In genomic region chr1:235127203-235127602, GRCh38 we compare ENCODE assay signal across 8 cellular contexts. TPM values are rescaled to one million over a fixed set of nuclear protein-coding genes. Genes with fewer than 3 reads are reported as not detected.
A peak's percentile ranks its signal among the peaks of the same experiment; 100 is the strongest.
DNase-seq lines count a peak whose midpoint lies in the region; ATAC-seq and TF ChIP-seq lines count a peak whose summit lies in the region.

No MANE protein-coding gene starts in this region.

- TF ChIP-seq CTCF in GM12865 (IDR thresholded peaks at IDR 0.05; ENCODE audit: insufficient read depth, low read depth, low read length, missing control alignments) (no peak), Panc1 (IDR thresholded peaks at IDR 0.05) (no peak)

- H3K9me3 ChIP-seq in Panc1 (ENCODE audit: control insufficient read depth, insufficient read depth, low read depth, low read length) (no peaks in the 10 kb centered on the region), esophagus (ENCODE audit: control insufficient read depth in 2 of 2, insufficient read depth in 1 of 2, low read depth in 1 of 2, low read length in 1 of 2) (no peaks in the 10 kb centered on the region), trophoblast cell (ENCODE audit: insufficient read depth, low read depth, low read length) (peaks cover 1% of the 10 kb centered on the region)

- CTCF ChIA-PET in Panc1 (lab: Charles Lee): no interaction called here

- H3K9ac ChIP-seq in trophoblast cell (ENCODE audit: low read length): no peak overlapping the region

- WGBS in esophagus, 2 donors: 19 to 21% methylated on average over 4 of the region's 4 CpGs
- WGBS in trophoblast cell (ENCODE audit: extremely low coverage, insufficient coverage, insufficient read length): no CpG with 5 or more reads among the region's 4 CpGs

- in situ Hi-C loops in Panc1 (cut with HindIII; ENCODE audit: low pct_unique_long_range_greater_than_20kb, low sequenced_read_pairs): no loop called here

- H3K4me1 ChIP-seq in Panc1 (ENCODE audit: control insufficient read depth, insufficient read depth, low read length) (peaks cover 12% of the 10 kb centered on the region), esophagus (ENCODE audit: control insufficient read depth in 2 of 2, insufficient read depth in 2 of 2, low read length in 1 of 2) (no peaks in the 10 kb centered on the region), trophoblast cell (ENCODE audit: control insufficient read depth in 1 of 2, insufficient read depth in 2 of 2, low read length in 2 of 2) (peaks cover 2 to 7% of the 10 kb centered on the region in 2 experiments)

- H3K36me3 ChIP-seq in Panc1 (ENCODE audit: control insufficient read depth, insufficient read depth, low read length) (peaks cover 17% of the 10 kb centered on the region), esophagus (ENCODE audit: control insufficient read depth in 2 of 2, insufficient read depth in 2 of 2, low read length in 1 of 2) (no peaks in the 10 kb centered on the region), trophoblast cell (ENCODE audit: control insufficient read depth in 1 of 2, insufficient read depth in 2 of 2, low read length in 2 of 2) (peaks cover 12% of the 10 kb centered on the region in 2 experiments)

- BruUV-seq in Panc1 (replicated peaks; lab: Mats Ljungman, UMichigan): TSS peak; percentile 75

- H2AK5ac ChIP-seq in trophoblast cell (ENCODE audit: low read length): no peak overlapping the region

- no peak overlapping the region for H4K12ac ChIP-seq in trophoblast cell (ENCODE audit: low read depth, low read length)

- H3K4me3 ChIP-seq in GM12865 (ENCODE audit: low read depth, low read length) (peak overlapping the region; percentile 87), Panc1 (ENCODE audit: low read depth in 2 of 2, low read length in 2 of 2) (peak overlapping the region; percentile 95 to 97), esophagus (ENCODE audit: low read depth in 1 of 2, low read length in 2 of 2) (peak overlapping the region; percentile 5 to 84), trophoblast cell (ENCODE audit: low read depth, low read length) (no peak overlapping the region)

- H3K14ac ChIP-seq in trophoblast cell (ENCODE audit: low read length): no peak overlapping the region

- peak overlapping the region; percentile 63 for H3K4me2 ChIP-seq in trophoblast cell (ENCODE audit: low read length)

- DNase-seq in GM12865 (ENCODE audit: low read depth) (no peak), Panc1 (ENCODE audit: low read depth, low spot score) (no peak), trophoblast cell (no peak), NCI-H1417 treated with DMSO at 0.1 percent for 48 hours (lab: John Stamatoyannopoulos, UW) (no peak), 8988T (no peak)

- peak overlapping the region; percentile 95 for H3K4ac ChIP-seq in trophoblast cell (ENCODE audit: low read depth, low read length)

- H3K27me3 ChIP-seq in Panc1 (ENCODE audit: control insufficient read depth, insufficient read depth, low read length): no peaks in the 10 kb centered on the region
- no peaks in the 10 kb centered on the region for H3K27me3 ChIP-seq in esophagus (ENCODE audit: control insufficient read depth in 1 of 2, insufficient read depth in 2 of 2, low read length in 2 of 2)
- H3K27me3 ChIP-seq in trophoblast cell (ENCODE audit: insufficient read depth, low read length): no peaks in the 10 kb centered on the region

- H3K79me1 ChIP-seq in trophoblast cell (ENCODE audit: low read length): peaks cover 5% of the 10 kb centered on the region

- intact Hi-C loops in Panc1 (cut with micrococcal nuclease; ENCODE audit: unreplicated experiment): no loop called here

- no peak overlapping the region for H3K18ac ChIP-seq in trophoblast cell (ENCODE audit: low read length)

- H3K27ac ChIP-seq in Panc1 (ENCODE audit: low read length): peak overlapping the region; percentile 97
- no peak overlapping the region for H3K27ac ChIP-seq in esophagus (ENCODE audit: low read depth in 2 of 2, low read length in 1 of 2)
- no peak overlapping the region for H3K27ac ChIP-seq in trophoblast cell (ENCODE audit: low read depth, low read length)

- H4K8ac ChIP-seq in trophoblast cell (ENCODE audit: low read depth, low read length): no peak overlapping the region

- H2BK120ac ChIP-seq in trophoblast cell (ENCODE audit: insufficient read depth, low read length, poor library complexity): no peak overlapping the region

- no peak overlapping the region for H4K91ac ChIP-seq in trophoblast cell (ENCODE audit: low read depth, low read length)

- H3K79me2 ChIP-seq in trophoblast cell (ENCODE audit: control insufficient read depth, insufficient read depth, low read length, poor library complexity): peaks cover 20% of the 10 kb centered on the region

- H3K23ac ChIP-seq in trophoblast cell (ENCODE audit: low read length): no peak overlapping the region

- H2AFZ ChIP-seq in trophoblast cell (ENCODE audit: insufficient read depth, low read length, poor library complexity): no peak overlapping the region

- ATAC-seq in Panc1 (no peak), GM21737 (IDR thresholded peaks at IDR 0.05; ENCODE audit: unreplicated experiment) (no peak), GM18517 (IDR thresholded peaks at IDR 0.05; ENCODE audit: unreplicated experiment) (no peak)

- POLR2A ChIA-PET in Panc1 (lab: Charles Lee): interaction anchor here (0.6 kb wide), 2 partner anchors 32 to 708 kb away, joined by 3 to 6 read pairs; no protein-coding TSS in a partner anchor

- H2BK12ac ChIP-seq in trophoblast cell (ENCODE audit: low read length): no peak overlapping the region

- H2BK5ac ChIP-seq in trophoblast cell (ENCODE audit: low read depth, low read length, poor library complexity): no peak overlapping the region

RNA-seq across cellular contexts. Expression of gene TOMM20, which starts 1.4 kb away (rescaled TPM):
- total RNA-seq in Panc1 (2021; ENCODE audit: unreplicated experiment): 101 TPM
- 73.5 TPM for polyA plus RNA-seq in Panc1 (2012; ENCODE audit: insufficient read length)
- 10 to 100 TPM; 43.4 to 61.1 TPM for polyA plus RNA-seq in esophagus
- polyA plus RNA-seq in trophoblast cell (2013): 92.6 and 96.4 TPM in 2 replicates

RNA-seq across cellular contexts. Expression of gene RBM34, which starts 33.8 kb away (rescaled TPM):
- total RNA-seq in Panc1 (2021; ENCODE audit: unreplicated experiment): 104 TPM
- polyA plus RNA-seq in Panc1 (2012; ENCODE audit: insufficient read length): 71.5 TPM
- polyA plus RNA-seq in esophagus: 10 to 100 TPM; 57.4 to 86.1 TPM
- 129 and 130 TPM in 2 replicates for polyA plus RNA-seq in trophoblast cell (2013)
